23 cellular contexts compared by ENCODE assay signal in genomic region chr10:71522438-71523144, GRCh38.
DNase-seq lines count a peak whose midpoint lies in the region; ATAC-seq, FAIRE-seq and TF ChIP-seq lines count a peak whose summit lies in the region.
"Had no signal": no experiment of that assay in that cellular context is flagged by ENCODE, and none has a peak within 500 bp of the region (broad histone marks: within the 10 kb centered on the region; RNA-seq: fewer than 3 reads in every experiment).

No MANE protein-coding gene starts in this region.

- H3K9ac ChIP-seq in BLaER1 treated with 17β-estradiol and CSF1 and Interleukin-3, amounts not matched to agents 10 nM and 100 nM, result no peak overlapping the region
- H3K9ac ChIP-seq in astrocyte (ENCODE audit: low read length), result no peak overlapping the region
- no peak overlapping the region for H3K9ac ChIP-seq in mesendoderm (ENCODE audit: low read length)

- ATAC-seq in HG03025 (IDR thresholded peaks at IDR 0.05; ENCODE audit: low FRiP score, unreplicated experiment), result no peak
- ATAC-seq in activated naive CD8-positive, alpha-beta T cell treated with anti-CD3 and anti-CD28 coated beads, Interleukin-2, amount 50 U/mL, for 24 hours, result no peak
- ATAC-seq: activated T-helper 17 cell treated with anti-CD3 and anti-CD28 coated beads, Interleukin-2, amount 50 U/mL, for 72 hours; CD8-positive, alpha-beta T cell; Right ventricle myocardium inferior had no signal

- H3K9me3 ChIP-seq in BLaER1 treated with 17β-estradiol and CSF1 and Interleukin-3, amounts not matched to agents 10 nM and 100 nM (replicated peaks in 1 of 11), result no peaks in the 10 kb centered on the region
- H3K9me3 ChIP-seq in HEK293 (ENCODE audit: control insufficient read depth, insufficient read depth, low read depth, low read length) (no peaks in the 10 kb centered on the region), astrocyte (ENCODE audit: insufficient read depth, low read depth, low read length) (no peaks in the 10 kb centered on the region)
- H3K9me3 ChIP-seq: heart right ventricle, lower lobe of right lung, thyroid gland had no signal

- POLR2A ChIA-PET in HEK293 (lab: Yijun Ruan, JAX), result interaction anchor here (1.2 kb wide), 1 partner anchor 38 kb away, joined by 3 read pairs; no protein-coding TSS in a partner anchor

- H2BK5ac ChIP-seq in mesendoderm (ENCODE audit: low read length), result no peak overlapping the region

- H3K27ac ChIP-seq in BLaER1 treated with 17β-estradiol and CSF1 and Interleukin-3, amounts not matched to agents 10 nM and 100 nM, result no peak overlapping the region
- H3K27ac ChIP-seq in HEK293 (ENCODE audit: extremely low read depth, low read depth, low read length) (no peak overlapping the region), astrocyte (ENCODE audit: low read depth, low read length) (no peak overlapping the region), mesendoderm (ENCODE audit: low read depth, low read length) (no peak overlapping the region)
- H3K27ac ChIP-seq: cardiac muscle cell, heart right ventricle, lower lobe of right lung, thyroid gland had no signal

- no CpG with 5 or more reads among the region's 5 CpGs for WGBS in mesendoderm (ENCODE audit: extremely low coverage, insufficient coverage, low lambda C conversion rate)

- CTCF ChIA-PET in HEK293 (lab: Yijun Ruan, JAX), result interaction anchor here (0.5 to 1.2 kb wide), 12 partner anchors 9 to 709 kb away, joined by 3 to 6 read pairs (median 3); no protein-coding TSS in a partner anchor

- no peak overlapping the region for H2AK5ac ChIP-seq in mesendoderm (ENCODE audit: low read length)

- no peak for FAIRE-seq in astrocyte (lab: Jason Lieb, UNC)
- FAIRE-seq: GM12892, H54, small intestine had no signal

- no peak overlapping the region for H3K18ac ChIP-seq in mesendoderm (ENCODE audit: low read length)

- H3K23ac ChIP-seq in mesendoderm (ENCODE audit: low read length), result no peak overlapping the region

- no peak overlapping the region for H3K56ac ChIP-seq in mesendoderm (ENCODE audit: low read length)

- TF ChIP-seq CTCF in HEK293 (tag by site-specific recombination; IDR thresholded peaks at IDR 0.05) (0 out of 2 replicates have a peak, but pooled peaks have one; percentile 11), astrocyte (IDR thresholded peaks at IDR 0.05; ENCODE audit: insufficient read depth, low read depth, low read length) (no peak)

- no peaks in the 10 kb centered on the region for H3K27me3 ChIP-seq in BLaER1 treated with 17β-estradiol and CSF1 and Interleukin-3, amounts not matched to agents 10 nM and 100 nM
- H3K27me3 ChIP-seq in astrocyte (ENCODE audit: insufficient read depth, low read length), result peaks cover 17% of the 10 kb centered on the region
- H3K27me3 ChIP-seq in mesendoderm (ENCODE audit: insufficient read depth, low read length, poor library complexity), result no peaks in the 10 kb centered on the region
- H3K27me3 ChIP-seq: cardiac muscle cell, heart right ventricle, thyroid gland had no signal

- H4K20me1 ChIP-seq in BLaER1 treated with 17β-estradiol and CSF1 and Interleukin-3, amounts not matched to agents 10 nM and 100 nM, result no peaks in the 10 kb centered on the region; a peak in 1 of 22 replicates
- H4K20me1 ChIP-seq in astrocyte (ENCODE audit: insufficient read depth, low read length), result no peaks in the 10 kb centered on the region

- H3K27me3 Mint-ChIP-seq in astrocyte (ENCODE audit: low read depth, unreplicated experiment), result peaks cover 49% of the 10 kb centered on the region
- H3K27me3 Mint-ChIP-seq in activated naive CD8-positive, alpha-beta T cell treated with anti-CD3 and anti-CD28 coated beads, Interleukin-2, amount 50 U/mL, for 24 hours, result peaks cover 14% of the 10 kb centered on the region

- H3K4me2 ChIP-seq in BLaER1 treated with 17β-estradiol and CSF1 and Interleukin-3, amounts not matched to agents 10 nM and 100 nM, result peak overlapping the region in 9 of 11 experiments; percentile 44 to 74 (median 63); a peak in 16 of 22 replicates
- H3K4me2 ChIP-seq in astrocyte (ENCODE audit: low read length) (no peak overlapping the region), mesendoderm (ENCODE audit: low read length) (no peak overlapping the region)

- H3K36me3 Mint-ChIP-seq in astrocyte (ENCODE audit: low read depth, unreplicated experiment), result no peaks in the 10 kb centered on the region
- no peaks in the 10 kb centered on the region for H3K36me3 Mint-ChIP-seq in activated naive CD8-positive, alpha-beta T cell treated with anti-CD3 and anti-CD28 coated beads, Interleukin-2, amount 50 U/mL, for 24 hours (ENCODE audit: low read depth)
- H3K36me3 Mint-ChIP-seq: CD8-positive, alpha-beta T cell had no signal

- H2BK15ac ChIP-seq in mesendoderm (replicated peaks; ENCODE audit: low read depth), result no peak overlapping the region

- peaks cover 20% of the 10 kb centered on the region for H3K4me1 Mint-ChIP-seq in astrocyte (ENCODE audit: low read depth, unreplicated experiment)
- no peaks in the 10 kb centered on the region for H3K4me1 Mint-ChIP-seq in activated naive CD8-positive, alpha-beta T cell treated with anti-CD3 and anti-CD28 coated beads, Interleukin-2, amount 50 U/mL, for 24 hours
- H3K4me1 Mint-ChIP-seq: activated T-helper 17 cell treated with anti-CD3 and anti-CD28 coated beads, Interleukin-2, amount 50 U/mL, for 72 hours had no signal

- no peaks in the 10 kb centered on the region for H3K36me3 ChIP-seq in BLaER1 treated with 17β-estradiol and CSF1 and Interleukin-3, amounts not matched to agents 10 nM and 100 nM
- H3K36me3 ChIP-seq in HEK293 (ENCODE audit: control insufficient read depth in 2 of 2, insufficient read depth in 1 of 2, low read length in 2 of 2) (no peaks in the 10 kb centered on the region), astrocyte (ENCODE audit: insufficient read depth, low read length) (no peaks in the 10 kb centered on the region), mesendoderm (ENCODE audit: control insufficient read depth, insufficient read depth, low read length) (no peaks in the 10 kb centered on the region)
- H3K36me3 ChIP-seq: cardiac muscle cell, heart right ventricle, lower lobe of right lung, thyroid gland had no signal

- H3K79me2 ChIP-seq in astrocyte (ENCODE audit: insufficient read depth, low read length) (no peaks in the 10 kb centered on the region), mesendoderm (ENCODE audit: control insufficient read depth, insufficient read depth, low read length) (no peaks in the 10 kb centered on the region)

- no peak overlapping the region for H3K4ac ChIP-seq in mesendoderm (ENCODE audit: low read depth, low read length)

- no peak overlapping the region for H3K4me3 Mint-ChIP-seq in astrocyte (ENCODE audit: unreplicated experiment)
- H3K4me3 Mint-ChIP-seq in activated naive CD8-positive, alpha-beta T cell treated with anti-CD3 and anti-CD28 coated beads, Interleukin-2, amount 50 U/mL, for 24 hours, result no peak overlapping the region
- H3K4me3 Mint-ChIP-seq: activated T-helper 17 cell treated with anti-CD3 and anti-CD28 coated beads, Interleukin-2, amount 50 U/mL, for 72 hours; CD8-positive, alpha-beta T cell had no signal

- H4K8ac ChIP-seq in mesendoderm (ENCODE audit: low read depth, low read length), result no peak overlapping the region

- H3K79me1 ChIP-seq in mesendoderm (ENCODE audit: low read length), result no peaks in the 10 kb centered on the region

- no peak overlapping the region for H3K4me3 ChIP-seq in BLaER1 treated with 17β-estradiol and CSF1 and Interleukin-3, amounts not matched to agents 10 nM and 100 nM
- no peak overlapping the region for H3K4me3 ChIP-seq in HEK293 (ENCODE audit: low read depth, low read length)
- no peak overlapping the region for H3K4me3 ChIP-seq in astrocyte (ENCODE audit: insufficient read depth, low read depth, low read length)
- H3K4me3 ChIP-seq in mesendoderm (ENCODE audit: low read length), result no peak overlapping the region
- H3K4me3 ChIP-seq: cardiac muscle cell, heart right ventricle, lower lobe of right lung, thyroid gland had no signal

- no peak overlapping the region for H4K5ac ChIP-seq in mesendoderm (ENCODE audit: low read length)

- no peak for DNase-seq in astrocyte (ENCODE audit: low read depth)
- DNase-seq in mesendoderm, result peak; percentile 43
- no peak for DNase-seq in NOMO-1 (lab: John Stamatoyannopoulos, UW; ENCODE audit: unreplicated experiment in 2 of 2)
- DNase-seq in amygdala (lab: John Stamatoyannopoulos, UW), result no peak
- DNase-seq in activated naive CD8-positive, alpha-beta T cell treated with anti-CD3 and anti-CD28 coated beads, Interleukin-2, amount 50 U/mL, for 24 hours, result no peak
- DNase-seq: activated CD4-positive, alpha-beta T cell treated with anti-CD3 and anti-CD28 coated beads for 48 hours; CD8-positive, alpha-beta T cell; dermis blood vessel endothelial cell; DMS79 treated with DMSO at 0.1 percent for 48 hours; heart right ventricle; lower lobe of right lung; NCI-H510A treated with DMSO at 0.1 percent for 48 hours; small intestine; stimulated activated naive CD4-positive, alpha-beta T cell treated with Interleukin-2 at 50 U/mL for 16 hours; thyroid gland had no signal

- peak overlapping the region; percentile 72 for H3K27ac Mint-ChIP-seq in astrocyte (ENCODE audit: unreplicated experiment)
- no peak overlapping the region for H3K27ac Mint-ChIP-seq in activated naive CD8-positive, alpha-beta T cell treated with anti-CD3 and anti-CD28 coated beads, Interleukin-2, amount 50 U/mL, for 24 hours
- H3K27ac Mint-ChIP-seq: activated T-helper 17 cell treated with anti-CD3 and anti-CD28 coated beads, Interleukin-2, amount 50 U/mL, for 72 hours; CD8-positive, alpha-beta T cell had no signal

- H3K9me3 Mint-ChIP-seq in astrocyte (ENCODE audit: unreplicated experiment), result no peaks in the 10 kb centered on the region
- H3K9me3 Mint-ChIP-seq in activated naive CD8-positive, alpha-beta T cell treated with anti-CD3 and anti-CD28 coated beads, Interleukin-2, amount 50 U/mL, for 24 hours, result no peaks in the 10 kb centered on the region
- H3K9me3 Mint-ChIP-seq: activated T-helper 17 cell treated with anti-CD3 and anti-CD28 coated beads, Interleukin-2, amount 50 U/mL, for 72 hours; CD8-positive, alpha-beta T cell had no signal

- H2AFZ ChIP-seq in astrocyte (ENCODE audit: low read depth, low read length), result no peak overlapping the region

- no peak overlapping the region for H2BK120ac ChIP-seq in mesendoderm (ENCODE audit: low read depth, low read length)

- peaks cover 6 to 38% (median 29%) of the 10 kb centered on the region in 10 experiments; a peak in 17 of 20 replicates for H3K4me1 ChIP-seq in BLaER1 treated with 17β-estradiol and CSF1 and Interleukin-3, amounts not matched to agents 10 nM and 100 nM
- H3K4me1 ChIP-seq in HEK293 (ENCODE audit: control insufficient read depth, insufficient read depth, low read length), result no peaks in the 10 kb centered on the region
- peaks cover 20% of the 10 kb centered on the region for H3K4me1 ChIP-seq in astrocyte (ENCODE audit: insufficient read depth, low read length)
- H3K4me1 ChIP-seq in mesendoderm (ENCODE audit: control insufficient read depth, low read depth, low read length), result no peaks in the 10 kb centered on the region
- H3K4me1 ChIP-seq: lower lobe of right lung had no signal

TF ChIP-seq in HEK293, 187 proteins besides CTCF, POLR2A, EP300 and RAD21 (continues in another document):
- no peak for TF ChIP-seq ZNF707 (tag by site-specific recombination; IDR thresholded peaks at IDR 0.05)

Comparison
In these comparisons a context has a peak if more than half of its experiments do, and no peak if none do; other contexts are left out.
1. H3K4me2 ChIP-seq: peak in BLaER1 treated with 17β-estradiol and CSF1 and Interleukin-3, amounts not matched to agents 10 nM and 100 nM (9 of 11); none in astrocyte (single experiment) and mesendoderm (single experiment).